ENCODE assay signal across 10 cellular contexts in the genomic region with DNA sequence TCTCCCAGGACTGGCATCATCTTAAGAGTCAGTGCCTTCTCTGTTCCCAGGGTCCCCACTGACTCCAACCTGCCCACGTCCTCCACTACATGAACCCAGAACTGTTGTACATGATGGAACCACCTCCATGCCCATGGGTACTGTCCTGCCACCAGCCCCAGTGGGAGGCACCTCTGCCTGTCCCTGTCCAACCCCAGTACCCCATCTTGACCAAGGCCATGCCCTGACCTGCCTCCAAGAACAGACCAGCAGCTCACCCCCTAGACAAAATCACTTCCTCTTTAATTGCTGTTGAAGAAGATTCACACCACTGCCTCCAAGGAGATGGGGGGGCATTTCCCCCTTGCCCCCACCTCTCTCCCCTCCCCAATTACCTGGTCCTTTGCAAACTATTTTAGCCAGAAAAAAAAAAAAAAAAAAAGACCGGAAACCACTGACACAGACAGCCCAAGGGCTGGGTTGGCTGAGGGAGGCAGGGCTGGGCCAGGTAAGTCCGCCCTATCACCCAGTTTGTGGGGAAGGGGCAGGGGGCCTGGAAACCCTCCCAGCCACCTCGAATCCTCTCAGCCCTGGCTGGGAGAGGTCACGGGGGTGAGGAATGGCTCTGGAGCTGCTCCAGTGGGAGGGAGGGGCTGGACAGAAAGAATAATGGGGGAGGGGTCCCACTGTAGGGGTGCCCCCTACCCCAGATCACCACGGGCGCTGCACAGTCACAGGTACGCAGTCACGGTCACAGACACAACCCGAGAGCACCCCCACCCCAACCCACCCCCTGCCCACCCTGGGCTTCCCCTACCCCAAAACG. TPM values are rescaled to one million over a fixed set of nuclear protein-coding genes. Genes with fewer than 3 reads are reported as not detected.
A peak's percentile ranks its signal among the peaks of the same experiment; 100 is the strongest.
DNase-seq lines count a peak whose midpoint lies in the region; ATAC-seq, FAIRE-seq and TF ChIP-seq lines count a peak whose summit lies in the region.
"Had no signal": no experiment of that assay in that cellular context is flagged by ENCODE, and none has a peak within 500 bp of the region (broad histone marks: within the 10 kb centered on the region; RNA-seq: fewer than 3 reads in every experiment).

No MANE protein-coding gene starts in this region.

- H3K4me3 ChIP-seq in A673 (ENCODE audit: low read depth, low read length, poor library complexity, severe bottlenecking) (no peak overlapping the region), HepG2 (replicated peaks in 1 of 3; ENCODE audit: insufficient read depth in 1 of 3, low read depth in 2 of 3, low read length in 3 of 3) (no peak overlapping the region)
- no peak overlapping the region for H3K4me3 ChIP-seq in CD8-positive, alpha-beta memory T cell (ENCODE audit: low read length)

- H3K4me1 ChIP-seq in A673 (ENCODE audit: insufficient read depth, low read length, poor library complexity, severe bottlenecking) (peaks cover 7% of the 10 kb centered on the region), HepG2 (ENCODE audit: insufficient read depth, low read length) (0 out of 2 replicates have a peak, but pooled peaks cover 4% of the 10 kb centered on the region)
- no peaks in the 10 kb centered on the region for H3K4me1 ChIP-seq in CD8-positive, alpha-beta memory T cell (ENCODE audit: insufficient read depth, low read length)

- H3K9me3 ChIP-seq in A673 (ENCODE audit: low read depth, low read length, poor library complexity, severe bottlenecking) (no peaks in the 10 kb centered on the region), HepG2 (ENCODE audit: low read length) (no peaks in the 10 kb centered on the region)
- H3K9me3 ChIP-seq in CD8-positive, alpha-beta memory T cell (ENCODE audit: low read length): no peaks in the 10 kb centered on the region

- in situ Hi-C loops in HepG2 (cut with HindIII; ENCODE audit: extremely low pct_ligation_motif_present, low pct_unique_long_range_greater_than_20kb): no loop called here

- no peaks in the 10 kb centered on the region for H4K20me1 ChIP-seq in HepG2 (ENCODE audit: insufficient read depth, low read length)

- no peak for DNase-seq in A673 (ENCODE audit: low spot score)
- no peak for DNase-seq in CD8-positive, alpha-beta memory T cell
- DNase-seq in RWPE1 (ENCODE audit: low spot score): no peak
- DNase-seq in HepG2 (ENCODE audit: low spot score): no peak
- no peak for DNase-seq in stimulated activated CD4-positive, alpha-beta T cell treated with anti-CD3 and anti-CD28 coated beads, Interleukin-4, amount 100 ng/mL, for 4 hours
- no peak for DNase-seq in NCI-H2107 (lab: John Stamatoyannopoulos, UW)
- DNase-seq: OCI-M1 had no signal

- H3K9ac ChIP-seq in HepG2 (ENCODE audit: insufficient read depth, low read depth, low read length): no peak overlapping the region

- H3K4me1 Mint-ChIP-seq in CD8-positive, alpha-beta memory T cell: peaks cover 9 to 29% (median 15%) of the 10 kb centered on the region in 3 donors

- H3K27me3 ChIP-seq in A673 (replicated peaks; ENCODE audit: insufficient read depth, low read depth, low read length, poor library complexity) (no peaks in the 10 kb centered on the region), HepG2 (ENCODE audit: control insufficient read depth in 1 of 2, insufficient read depth in 2 of 2, low read length in 2 of 2) (peaks cover 0 to 8% of the 10 kb centered on the region in 2 experiments; a peak in 3 of 5 replicates)
- H3K27me3 ChIP-seq in CD8-positive, alpha-beta memory T cell (ENCODE audit: insufficient read depth, low read length, poor library complexity, severe bottlenecking): no peaks in the 10 kb centered on the region

- POLR2A ChIA-PET in A673 (lab: Charles Lee; ENCODE audit: low non-redundant PET) (no interaction called here), RWPE1 (lab: Yijun Ruan, JAX; ENCODE audit: low non-redundant PET) (no interaction called here), HepG2 (lab: Yijun Ruan, JAX) (interaction anchor here (1.0 to 2.1 kb wide), 6 partner anchors 7 to 114 kb away, joined by 3 to 23 read pairs (median 4); a partner anchor contains a TSS)
- POLR2A ChIA-PET in CD8-positive, alpha-beta memory T cell (lab: Charles Lee): interaction anchor here (0.7 to 0.8 kb wide), 2 partner anchors 12 to 619 kb away, joined by 7 to 10 read pairs; no protein-coding TSS in a partner anchor

- ATAC-seq in HepG2 (no peak), GM21825 (IDR thresholded peaks at IDR 0.05; ENCODE audit: unreplicated experiment) (no peak), GM21360 (IDR thresholded peaks at IDR 0.05; ENCODE audit: unreplicated experiment) (no peak)

- TF ChIP-seq EP300 in HepG2 (IDR thresholded peaks at IDR 0.05; ENCODE audit: low read depth in 2 of 2, low read length in 2 of 2) (no peak), HepG2 (CRISPR knock-in tag; IDR thresholded peaks at IDR 0.05; ENCODE audit: borderline replicate concordance) (no peak)

- peaks cover 7 to 59% (median 9%) of the 10 kb centered on the region in 3 donors for H3K36me3 Mint-ChIP-seq in CD8-positive, alpha-beta memory T cell

- H3K9me3 Mint-ChIP-seq in CD8-positive, alpha-beta memory T cell: no peaks in the 10 kb centered on the region

- H3K4me3 Mint-ChIP-seq in CD8-positive, alpha-beta memory T cell: no peak overlapping the region

- H3K4me2 ChIP-seq in HepG2 (ENCODE audit: low read depth, low read length): no peak overlapping the region

- WGBS in HepG2 (ENCODE audit: low lambda C conversion rate): 52% methylated on average over 5 of the region's 11 CpGs

- no peak overlapping the region for H3K27ac ChIP-seq in A673 (ENCODE audit: low read depth, low read length, poor library complexity, severe bottlenecking)
- H3K27ac ChIP-seq in CD8-positive, alpha-beta memory T cell (ENCODE audit: low read depth, low read length): no peak overlapping the region
- peak overlapping the region; percentile 90 for H3K27ac ChIP-seq in RWPE1
- H3K27ac ChIP-seq in HepG2 (ENCODE audit: extremely low read length, insufficient read depth, low read length): no peak overlapping the region
- H3K27ac ChIP-seq: HL-60 had no signal

- TF ChIP-seq CTCF in A673 (conservative IDR thresholded peaks at IDR 0.05; ENCODE audit: low read depth, low read length) (no peak), RWPE1 (conservative IDR thresholded peaks at IDR 0.05; ENCODE audit: low read depth) (no peak), HepG2 (CRISPR knock-in tag; IDR thresholded peaks at IDR 0.05) (no peak)

- CTCF ChIA-PET in A673 (lab: Charles Lee) (interaction anchor here (0.6 to 2.4 kb wide), 5 partner anchors 11 to 142 kb away, joined by 3 to 17 read pairs (median 4); a partner anchor contains a TSS), RWPE1 (lab: Yijun Ruan, JAX) (interaction anchor here (0.6 to 3.0 kb wide), 9 partner anchors 11 to 1733 kb away, joined by 3 to 31 read pairs (median 4); a partner anchor contains a TSS), HepG2 (lab: Yijun Ruan, JAX; ENCODE audit: low intra/inter-chr PET ratio, low total read pairs) (interaction anchor here (1.7 kb wide), 1 partner anchor 10 kb away, joined by 6 read pairs; no protein-coding TSS in a partner anchor)
- CTCF ChIA-PET in CD8-positive, alpha-beta memory T cell (lab: Charles Lee): interaction anchor here (1.0 to 3.0 kb wide), 3 partner anchors 16 to 21 kb away, joined by 3 to 11 read pairs (median 5); a partner anchor contains a TSS

- no peak for TF ChIP-seq RAD21 in HepG2 (CRISPR knock-in tag; IDR thresholded peaks at IDR 0.05)

- H3K36me3 ChIP-seq in A673 (ENCODE audit: insufficient read depth, low read length, poor library complexity, severe bottlenecking) (no peaks in the 10 kb centered on the region), HepG2 (replicated peaks in 1 of 2; ENCODE audit: control insufficient read depth in 1 of 2, insufficient read depth in 2 of 2, low read length in 2 of 2) (peaks cover under 1 to 9% of the 10 kb centered on the region in 2 experiments; a peak in 3 of 5 replicates)
- H3K36me3 ChIP-seq in CD8-positive, alpha-beta memory T cell (ENCODE audit: insufficient read depth, low read length): peaks cover 20% of the 10 kb centered on the region

- intact Hi-C loops in A673 (cut with micrococcal nuclease; ENCODE audit: unreplicated experiment): loop anchor here (5.0 kb wide), 1 partner anchor 143 kb away; no protein-coding TSS in a partner anchor
- intact Hi-C loops in HepG2 (cut with micrococcal nuclease; ENCODE audit: unreplicated experiment): no loop called here

- peak overlapping the region; percentile 35 to 98 (median 84) for H3K27ac Mint-ChIP-seq in CD8-positive, alpha-beta memory T cell

- peaks cover 0 to 1% of the 10 kb centered on the region in 2 donors for H3K27me3 Mint-ChIP-seq in CD8-positive, alpha-beta memory T cell

- H3K79me2 ChIP-seq in HepG2 (ENCODE audit: insufficient read depth, low read length): no peaks in the 10 kb centered on the region

- H2AFZ ChIP-seq in HepG2 (ENCODE audit: low read length): no peak overlapping the region

- BruUV-seq in A673 (replicated peaks; lab: Mats Ljungman, UMichigan): TSS peak; percentile 51
- BruUV-seq in HepG2 (replicated peaks; lab: Mats Ljungman, UMichigan): no TSS peak

- TF ChIP-seq POLR2A in HepG2 (IDR thresholded peaks at IDR 0.05; ENCODE audit: insufficient read depth in 1 of 2, low read depth in 2 of 2, low read length in 2 of 2): no peak

- no peak for FAIRE-seq in HepG2 (lab: Jason Lieb, UNC)

RNA-seq across cellular contexts. Expression of a gene that starts 13.4 kb away (rescaled TPM):
- total RNA-seq in A673 (2021): 4.0 and 6.6 TPM in 2 replicates
- 10 to 100 TPM; 29.9 to 31.7 TPM for total RNA-seq in CD8-positive, alpha-beta memory T cell
- 6.4 TPM for polyA plus RNA-seq in CD8-positive, alpha-beta memory T cell
- total RNA-seq in HepG2 (2016; rRNA removed; fragmentation: Illumina TruSeq; extraction: Trizol): 0.38 and 0.81 TPM in 2 replicates
- total RNA-seq in HepG2 (2016; cell fraction: cytosol; rRNA removed; fragmentation: Illumina TruSeq; extraction: Trizol; ENCODE audit: low read depth): 0.10 and 0.18 TPM in 2 replicates
- 0.45 and 0.91 TPM in 2 replicates for total RNA-seq in HepG2 (2016; cell fraction: insoluble cytoplasmic fraction; rRNA removed; fragmentation: Illumina TruSeq; extraction: Trizol)
- 0.24 and 0.49 TPM in 2 replicates for total RNA-seq in HepG2 (2016; cell fraction: membrane; rRNA removed; fragmentation: Illumina TruSeq; extraction: Trizol)
- 0.44 and 0.71 TPM in 2 replicates for total RNA-seq in HepG2 (2016; cell fraction: nucleus; rRNA removed; fragmentation: Illumina TruSeq; extraction: Trizol)
- polyA plus RNA-seq in HepG2 (2011; rRNA removed): 0.45 and 0.73 TPM in 2 replicates
- 0.50 and 0.87 TPM in 2 replicates for polyA plus RNA-seq in HepG2 (2011; cell fraction: cytosol; rRNA removed)
- polyA plus RNA-seq in HepG2 (2011; cell fraction: nucleus; rRNA removed): 1.0 and 1.5 TPM in 2 replicates
- 0.23 and 0.31 TPM in 2 replicates for polyA plus RNA-seq in HepG2 (2012)
- 0.33 and 0.42 TPM in 2 replicates for polyA plus RNA-seq in HepG2 (2016; cell fraction: cytosol; fragmentation: Illumina TruSeq; extraction: Trizol; ENCODE audit: low read depth)
- 0.57 and 0.95 TPM in 2 replicates for polyA plus RNA-seq in HepG2 (2016; cell fraction: insoluble cytoplasmic fraction; fragmentation: Illumina TruSeq; extraction: Trizol; ENCODE audit: low read depth)
- polyA plus RNA-seq in HepG2 (2016; cell fraction: membrane; fragmentation: Illumina TruSeq; extraction: Trizol; ENCODE audit: low read depth): 0.10 and 0.23 TPM in 2 replicates
- polyA plus RNA-seq in HepG2 (2016; cell fraction: nucleus; fragmentation: Illumina TruSeq; extraction: Trizol; ENCODE audit: insufficient read depth, low read depth): 0.37 and 1.3 TPM in 2 replicates
- 0.42 and 0.96 TPM in 2 replicates for polyA minus RNA-seq in HepG2 (2011; rRNA and poly(A)+ RNA removed; ENCODE audit: low replicate concordance)
- 0.70 and 0.79 TPM in 2 replicates for polyA minus RNA-seq in HepG2 (2011; cell fraction: cytosol; rRNA and poly(A)+ RNA removed)
- 0.90 and 1.5 TPM in 2 replicates for polyA minus RNA-seq in HepG2 (2011; cell fraction: nucleus; rRNA and poly(A)+ RNA removed)

RNA-seq across cellular contexts. Expression of a gene that starts 19.7 kb away (rescaled TPM):
- total RNA-seq in A673 (2021) (8.9 and 24.6 TPM in 2 replicates), HepG2 (2016; rRNA removed; fragmentation: Illumina TruSeq; extraction: Trizol) (5.4 and 10.4 TPM in 2 replicates)
- total RNA-seq in CD8-positive, alpha-beta memory T cell: 10 to 100 TPM; 12.0 to 13.0 TPM
- polyA plus RNA-seq in CD8-positive, alpha-beta memory T cell: 46.9 TPM
- 3.1 and 3.3 TPM in 2 replicates for total RNA-seq in HepG2 (2016; cell fraction: cytosol; rRNA removed; fragmentation: Illumina TruSeq; extraction: Trizol; ENCODE audit: low read depth)
- 7.8 and 11.5 TPM in 2 replicates for total RNA-seq in HepG2 (2016; cell fraction: insoluble cytoplasmic fraction; rRNA removed; fragmentation: Illumina TruSeq; extraction: Trizol)
- total RNA-seq in HepG2 (2016; cell fraction: membrane; rRNA removed; fragmentation: Illumina TruSeq; extraction: Trizol): 6.1 and 6.3 TPM in 2 replicates
- total RNA-seq in HepG2 (2016; cell fraction: nucleus; rRNA removed; fragmentation: Illumina TruSeq; extraction: Trizol): 8.7 and 15.1 TPM in 2 replicates
- 24.6 and 27.3 TPM in 2 replicates for polyA plus RNA-seq in HepG2 (2011; rRNA removed)
- 19.3 and 22.2 TPM in 2 replicates for polyA plus RNA-seq in HepG2 (2011; cell fraction: cytosol; rRNA removed)
- polyA plus RNA-seq in HepG2 (2011; cell fraction: nucleus; rRNA removed): 26.2 and 31.2 TPM in 2 replicates
- 17.1 and 17.8 TPM in 2 replicates for polyA plus RNA-seq in HepG2 (2012)
- polyA plus RNA-seq in HepG2 (2016; cell fraction: cytosol; fragmentation: Illumina TruSeq; extraction: Trizol; ENCODE audit: low read depth): 3.2 and 4.3 TPM in 2 replicates
- polyA plus RNA-seq in HepG2 (2016; cell fraction: insoluble cytoplasmic fraction; fragmentation: Illumina TruSeq; extraction: Trizol; ENCODE audit: low read depth): 6.6 and 6.9 TPM in 2 replicates
- polyA plus RNA-seq in HepG2 (2016; cell fraction: membrane; fragmentation: Illumina TruSeq; extraction: Trizol; ENCODE audit: low read depth): 4.9 and 7.9 TPM in 2 replicates
- polyA plus RNA-seq in HepG2 (2016; cell fraction: nucleus; fragmentation: Illumina TruSeq; extraction: Trizol; ENCODE audit: insufficient read depth, low read depth): 22.0 and 24.1 TPM in 2 replicates
- polyA minus RNA-seq in HepG2 (2011; rRNA and poly(A)+ RNA removed; ENCODE audit: low replicate concordance): 8.6 and 23.9 TPM in 2 replicates
- polyA minus RNA-seq in HepG2 (2011; cell fraction: cytosol; rRNA and poly(A)+ RNA removed): 5.8 and 8.3 TPM in 2 replicates
- polyA minus RNA-seq in HepG2 (2011; cell fraction: nucleus; rRNA and poly(A)+ RNA removed): 14.9 and 21.0 TPM in 2 replicates

RNA-seq across cellular contexts. Expression of a gene that starts 27.0 kb away (rescaled TPM):
- total RNA-seq in A673 (2021): 216 and 247 TPM in 2 replicates
- total RNA-seq in CD8-positive, alpha-beta memory T cell: 100 to 1,000 TPM; 268 to 304 TPM
- polyA plus RNA-seq in CD8-positive, alpha-beta memory T cell: 76.0 TPM
- 209 and 255 TPM in 2 replicates for total RNA-seq in HepG2 (2016; rRNA removed; fragmentation: Illumina TruSeq; extraction: Trizol)
- total RNA-seq in HepG2 (2016; cell fraction: cytosol; rRNA removed; fragmentation: Illumina TruSeq; extraction: Trizol; ENCODE audit: low read depth): 114 and 177 TPM in 2 replicates
- total RNA-seq in HepG2 (2016; cell fraction: insoluble cytoplasmic fraction; rRNA removed; fragmentation: Illumina TruSeq; extraction: Trizol): 213 and 245 TPM in 2 replicates
- total RNA-seq in HepG2 (2016; cell fraction: membrane; rRNA removed; fragmentation: Illumina TruSeq; extraction: Trizol): 203 and 282 TPM in 2 replicates
- total RNA-seq in HepG2 (2016; cell fraction: nucleus; rRNA removed; fragmentation: Illumina TruSeq; extraction: Trizol): 105 and 134 TPM in 2 replicates
- polyA plus RNA-seq in HepG2 (2011; rRNA removed): 171 and 191 TPM in 2 replicates
- 223 and 255 TPM in 2 replicates for polyA plus RNA-seq in HepG2 (2011; cell fraction: cytosol; rRNA removed)
- 58.2 and 58.6 TPM in 2 replicates for polyA plus RNA-seq in HepG2 (2011; cell fraction: nucleus; rRNA removed)
- polyA plus RNA-seq in HepG2 (2012): 68.6 and 92.8 TPM in 2 replicates
- 148 and 226 TPM in 2 replicates for polyA plus RNA-seq in HepG2 (2016; cell fraction: cytosol; fragmentation: Illumina TruSeq; extraction: Trizol; ENCODE audit: low read depth)
- 315 and 325 TPM in 2 replicates for polyA plus RNA-seq in HepG2 (2016; cell fraction: insoluble cytoplasmic fraction; fragmentation: Illumina TruSeq; extraction: Trizol; ENCODE audit: low read depth)
- polyA plus RNA-seq in HepG2 (2016; cell fraction: membrane; fragmentation: Illumina TruSeq; extraction: Trizol; ENCODE audit: low read depth): 208 and 297 TPM in 2 replicates
- polyA plus RNA-seq in HepG2 (2016; cell fraction: nucleus; fragmentation: Illumina TruSeq; extraction: Trizol; ENCODE audit: insufficient read depth, low read depth): 175 and 177 TPM in 2 replicates
- polyA minus RNA-seq in HepG2 (2011; rRNA and poly(A)+ RNA removed; ENCODE audit: low replicate concordance): 141 and 375 TPM in 2 replicates
- polyA minus RNA-seq in HepG2 (2011; cell fraction: cytosol; rRNA and poly(A)+ RNA removed): 49.7 and 59.9 TPM in 2 replicates
- polyA minus RNA-seq in HepG2 (2011; cell fraction: nucleus; rRNA and poly(A)+ RNA removed): 72.6 and 80.6 TPM in 2 replicates

RNA-seq across cellular contexts. Expression of a gene that starts 29.8 kb away (rescaled TPM):
- total RNA-seq in A673 (2021) (19.8 and 23.6 TPM in 2 replicates), HepG2 (2016; rRNA removed; fragmentation: Illumina TruSeq; extraction: Trizol) (2.7 and 5.7 TPM in 2 replicates)
- 10 to 100 TPM; 26.3 to 27.2 TPM for total RNA-seq in CD8-positive, alpha-beta memory T cell
- polyA plus RNA-seq in CD8-positive, alpha-beta memory T cell: 5.7 TPM
- 3.9 and 5.1 TPM in 2 replicates for total RNA-seq in HepG2 (2016; cell fraction: cytosol; rRNA removed; fragmentation: Illumina TruSeq; extraction: Trizol; ENCODE audit: low read depth)
- total RNA-seq in HepG2 (2016; cell fraction: insoluble cytoplasmic fraction; rRNA removed; fragmentation: Illumina TruSeq; extraction: Trizol): 3.4 and 4.7 TPM in 2 replicates
- total RNA-seq in HepG2 (2016; cell fraction: membrane; rRNA removed; fragmentation: Illumina TruSeq; extraction: Trizol): 5.9 and 6.2 TPM in 2 replicates
- 3.4 and 4.3 TPM in 2 replicates for total RNA-seq in HepG2 (2016; cell fraction: nucleus; rRNA removed; fragmentation: Illumina TruSeq; extraction: Trizol)
- 9.6 and 14.5 TPM in 2 replicates for polyA plus RNA-seq in HepG2 (2011; rRNA removed)
- polyA plus RNA-seq in HepG2 (2011; cell fraction: cytosol; rRNA removed): 8.1 and 8.8 TPM in 2 replicates
- 15.5 and 17.5 TPM in 2 replicates for polyA plus RNA-seq in HepG2 (2011; cell fraction: nucleus; rRNA removed)
- 7.7 and 10.3 TPM in 2 replicates for polyA plus RNA-seq in HepG2 (2012)
- 2.7 and 3.1 TPM in 2 replicates for polyA plus RNA-seq in HepG2 (2016; cell fraction: cytosol; fragmentation: Illumina TruSeq; extraction: Trizol; ENCODE audit: low read depth)
- 5.0 and 8.0 TPM in 2 replicates for polyA plus RNA-seq in HepG2 (2016; cell fraction: insoluble cytoplasmic fraction; fragmentation: Illumina TruSeq; extraction: Trizol; ENCODE audit: low read depth)
- polyA plus RNA-seq in HepG2 (2016; cell fraction: membrane; fragmentation: Illumina TruSeq; extraction: Trizol; ENCODE audit: low read depth): 5.8 TPM in 2 replicates
- 13.4 and 15.4 TPM in 2 replicates for polyA plus RNA-seq in HepG2 (2016; cell fraction: nucleus; fragmentation: Illumina TruSeq; extraction: Trizol; ENCODE audit: insufficient read depth, low read depth)
- 12.1 and 12.5 TPM in 2 replicates for polyA minus RNA-seq in HepG2 (2011; rRNA and poly(A)+ RNA removed; ENCODE audit: low replicate concordance)
- polyA minus RNA-seq in HepG2 (2011; cell fraction: cytosol; rRNA and poly(A)+ RNA removed): 4.1 and 4.5 TPM in 2 replicates
- polyA minus RNA-seq in HepG2 (2011; cell fraction: nucleus; rRNA and poly(A)+ RNA removed): 3.7 and 5.3 TPM in 2 replicates

RNA-seq across cellular contexts. Expression of a gene that starts 31.2 kb away (rescaled TPM):
- 142 and 161 TPM in 2 replicates for total RNA-seq in A673 (2021)
- 100 to 1,000 TPM in 1 of 2 experiments, 10 to 100 TPM in 1; 96.8 to 103 TPM for total RNA-seq in CD8-positive, alpha-beta memory T cell
- 86.9 TPM for polyA plus RNA-seq in CD8-positive, alpha-beta memory T cell
- 51.7 and 156 TPM in 2 replicates for total RNA-seq in HepG2 (2016; rRNA removed; fragmentation: Illumina TruSeq; extraction: Trizol)
- 9.7 and 14.0 TPM in 2 replicates for total RNA-seq in HepG2 (2016; cell fraction: cytosol; rRNA removed; fragmentation: Illumina TruSeq; extraction: Trizol; ENCODE audit: low read depth)
- 45.5 and 158 TPM in 2 replicates for total RNA-seq in HepG2 (2016; cell fraction: insoluble cytoplasmic fraction; rRNA removed; fragmentation: Illumina TruSeq; extraction: Trizol)
- 18.9 and 21.2 TPM in 2 replicates for total RNA-seq in HepG2 (2016; cell fraction: membrane; rRNA removed; fragmentation: Illumina TruSeq; extraction: Trizol)
- 130 and 161 TPM in 2 replicates for total RNA-seq in HepG2 (2016; cell fraction: nucleus; rRNA removed; fragmentation: Illumina TruSeq; extraction: Trizol)
- polyA plus RNA-seq in HepG2 (2011; rRNA removed): 206 and 225 TPM in 2 replicates
- polyA plus RNA-seq in HepG2 (2011; cell fraction: cytosol; rRNA removed): 288 and 386 TPM in 2 replicates
- 254 and 282 TPM in 2 replicates for polyA plus RNA-seq in HepG2 (2011; cell fraction: nucleus; rRNA removed)
- polyA plus RNA-seq in HepG2 (2012): 177 and 188 TPM in 2 replicates
- 9.4 and 11.6 TPM in 2 replicates for polyA plus RNA-seq in HepG2 (2016; cell fraction: cytosol; fragmentation: Illumina TruSeq; extraction: Trizol; ENCODE audit: low read depth)
- 41.1 and 49.4 TPM in 2 replicates for polyA plus RNA-seq in HepG2 (2016; cell fraction: insoluble cytoplasmic fraction; fragmentation: Illumina TruSeq; extraction: Trizol; ENCODE audit: low read depth)
- 15.1 and 21.0 TPM in 2 replicates for polyA plus RNA-seq in HepG2 (2016; cell fraction: membrane; fragmentation: Illumina TruSeq; extraction: Trizol; ENCODE audit: low read depth)
- polyA plus RNA-seq in HepG2 (2016; cell fraction: nucleus; fragmentation: Illumina TruSeq; extraction: Trizol; ENCODE audit: insufficient read depth, low read depth): 248 and 264 TPM in 2 replicates
- 114 and 184 TPM in 2 replicates for polyA minus RNA-seq in HepG2 (2011; rRNA and poly(A)+ RNA removed; ENCODE audit: low replicate concordance)
- 58.7 and 94.9 TPM in 2 replicates for polyA minus RNA-seq in HepG2 (2011; cell fraction: cytosol; rRNA and poly(A)+ RNA removed)
- polyA minus RNA-seq in HepG2 (2011; cell fraction: nucleus; rRNA and poly(A)+ RNA removed): 80.6 and 98.3 TPM in 2 replicates

Comparison
In these comparisons a context has a peak if more than half of its experiments do, and no peak if none do; other contexts are left out.
1. POLR2A ChIA-PET loops: an anchor here in CD8-positive, alpha-beta memory T cell (0.7 to 0.8 kb wide) and HepG2 (1.0 to 2.1 kb wide); none called in A673 and RWPE1.